8 cellular contexts compared by ENCODE assay signal in genomic region chr2:167294031-167294774, GRCh38. TPM values are rescaled to one million over a fixed set of nuclear protein-coding genes. Genes with fewer than 3 reads are reported as not detected.
DNase-seq lines count a peak whose midpoint lies in the region; ATAC-seq and TF ChIP-seq lines count a peak whose summit lies in the region.

No MANE protein-coding gene starts in this region.

- H3K27ac Mint-ChIP-seq in activated naive CD4-positive, alpha-beta T cell treated with anti-CD3 and anti-CD28 coated beads, Interleukin-2, amount 10 ng/mL, durations not matched to agents 7 days and 5 days: no peak overlapping the region
- H3K27ac Mint-ChIP-seq in activated CD8-positive, alpha-beta T cell treated with anti-CD3 and anti-CD28 coated beads for 36 hours: no peak overlapping the region
- no peak overlapping the region for H3K27ac Mint-ChIP-seq in osteocyte (ENCODE audit: unreplicated experiment)

- peaks cover 30% of the 10 kb centered on the region for H3K27me3 Mint-ChIP-seq in activated naive CD4-positive, alpha-beta T cell treated with anti-CD3 and anti-CD28 coated beads, Interleukin-2, amount 10 ng/mL, durations not matched to agents 7 days and 5 days
- peaks cover 38% of the 10 kb centered on the region for H3K27me3 Mint-ChIP-seq in activated CD8-positive, alpha-beta T cell treated with anti-CD3 and anti-CD28 coated beads for 36 hours
- peaks cover 42% of the 10 kb centered on the region for H3K27me3 Mint-ChIP-seq in osteocyte (ENCODE audit: unreplicated experiment)

- intact Hi-C loops in activated CD8-positive, alpha-beta T cell treated with anti-CD3 and anti-CD28 coated beads for 36 hours (cut with micrococcal nuclease): no loop called here

- no peak for TF ChIP-seq CTCF in activated CD8-positive, alpha-beta T cell treated with anti-CD3 and anti-CD28 coated beads for 36 hours (IDR thresholded peaks at IDR 0.05)
- no peak for TF ChIP-seq CTCF in osteocyte (IDR thresholded peaks at IDR 0.05)

- ATAC-seq in activated CD8-positive, alpha-beta T cell treated with anti-CD3 and anti-CD28 coated beads for 36 hours: no peak
- ATAC-seq in GM21619 (IDR thresholded peaks at IDR 0.05; ENCODE audit: unreplicated experiment) (no peak), GM18502 (IDR thresholded peaks at IDR 0.05; ENCODE audit: poor library complexity, unreplicated experiment) (no peak), HG02970 (IDR thresholded peaks at IDR 0.05; ENCODE audit: low FRiP score, unreplicated experiment) (no peak)

- peaks cover 18% of the 10 kb centered on the region for H3K4me1 Mint-ChIP-seq in activated naive CD4-positive, alpha-beta T cell treated with anti-CD3 and anti-CD28 coated beads, Interleukin-2, amount 10 ng/mL, durations not matched to agents 7 days and 5 days
- H3K4me1 Mint-ChIP-seq in activated CD8-positive, alpha-beta T cell treated with anti-CD3 and anti-CD28 coated beads for 36 hours (ENCODE audit: low read depth): peaks cover 14% of the 10 kb centered on the region
- peaks cover 16% of the 10 kb centered on the region for H3K4me1 Mint-ChIP-seq in osteocyte (ENCODE audit: unreplicated experiment)

- POLR2A ChIA-PET in activated CD8-positive, alpha-beta T cell treated with anti-CD3 and anti-CD28 coated beads for 36 hours (lab: Charles Lee): no interaction called here

- H3K36me3 Mint-ChIP-seq in activated naive CD4-positive, alpha-beta T cell treated with anti-CD3 and anti-CD28 coated beads, Interleukin-2, amount 10 ng/mL, durations not matched to agents 7 days and 5 days: no peaks in the 10 kb centered on the region
- no peaks in the 10 kb centered on the region for H3K36me3 Mint-ChIP-seq in activated CD8-positive, alpha-beta T cell treated with anti-CD3 and anti-CD28 coated beads for 36 hours (ENCODE audit: low read depth)
- no peaks in the 10 kb centered on the region for H3K36me3 Mint-ChIP-seq in osteocyte (ENCODE audit: unreplicated experiment)

- CTCF ChIA-PET in activated naive CD4-positive, alpha-beta T cell treated with anti-CD3 and anti-CD28 coated beads, Interleukin-2, amount 10 ng/mL, durations not matched to agents 7 days and 5 days (lab: Charles Lee): no interaction called here
- CTCF ChIA-PET in activated CD8-positive, alpha-beta T cell treated with anti-CD3 and anti-CD28 coated beads for 36 hours (lab: Charles Lee): interaction anchor here (0.9 kb wide), 1 partner anchor 32 kb away, joined by 4 read pairs; no protein-coding TSS in a partner anchor

- peak; percentile 21 for DNase-seq in activated naive CD4-positive, alpha-beta T cell treated with anti-CD3 and anti-CD28 coated beads, Interleukin-2, amount 10 ng/mL, durations not matched to agents 7 days and 5 days
- DNase-seq in activated naive CD4-positive, alpha-beta T cell treated with Interleukin-2 at 50 U/mL for 16 hours: no peak
- DNase-seq in activated CD8-positive, alpha-beta T cell treated with anti-CD3 and anti-CD28 coated beads for 36 hours: peak; percentile 5
- DNase-seq in foreskin melanocyte (peak; percentile 44), osteocyte (ENCODE audit: extremely low spot score, unreplicated experiment) (no peak)

- H3K4me3 Mint-ChIP-seq in activated naive CD4-positive, alpha-beta T cell treated with anti-CD3 and anti-CD28 coated beads, Interleukin-2, amount 10 ng/mL, durations not matched to agents 7 days and 5 days: peak overlapping the region; percentile 63
- H3K4me3 Mint-ChIP-seq in activated CD8-positive, alpha-beta T cell treated with anti-CD3 and anti-CD28 coated beads for 36 hours: peak overlapping the region; percentile 69
- peak overlapping the region; percentile 87 for H3K4me3 Mint-ChIP-seq in osteocyte (ENCODE audit: unreplicated experiment)

- H3K9me3 Mint-ChIP-seq in activated naive CD4-positive, alpha-beta T cell treated with anti-CD3 and anti-CD28 coated beads, Interleukin-2, amount 10 ng/mL, durations not matched to agents 7 days and 5 days: no peaks in the 10 kb centered on the region
- no peaks in the 10 kb centered on the region for H3K9me3 Mint-ChIP-seq in activated CD8-positive, alpha-beta T cell treated with anti-CD3 and anti-CD28 coated beads for 36 hours
- no peaks in the 10 kb centered on the region for H3K9me3 Mint-ChIP-seq in osteocyte (ENCODE audit: unreplicated experiment)

RNA-seq across cellular contexts. Expression of gene B3GALT1, which starts 1.4 kb away (rescaled TPM):
- not detected for total RNA-seq in activated CD8-positive, alpha-beta T cell treated with anti-CD3 and anti-CD28 coated beads for 36 hours
- 2.0 and 2.1 TPM in 2 replicates for total RNA-seq in osteocyte

Comparison
In these comparisons a context has a peak if more than half of its experiments do, and no peak if none do; other contexts are left out.
1. DNase-seq: peak in activated naive CD4-positive, alpha-beta T cell treated with anti-CD3 and anti-CD28 coated beads, Interleukin-2, amount 10 ng/mL, durations not matched to agents 7 days and 5 days (single experiment), activated CD8-positive, alpha-beta T cell treated with anti-CD3 and anti-CD28 coated beads for 36 hours (single experiment) and foreskin melanocyte (single experiment); none in activated naive CD4-positive, alpha-beta T cell treated with Interleukin-2 at 50 U/mL for 16 hours (single experiment) and osteocyte (single experiment).
2. Peak in every context shown above with its lines, with median percentiles within 50 percentile points of each other: H3K4me3 Mint-ChIP-seq.